Comparison of ENCODE assay signal across 9 cellular contexts in the genomic region with DNA sequence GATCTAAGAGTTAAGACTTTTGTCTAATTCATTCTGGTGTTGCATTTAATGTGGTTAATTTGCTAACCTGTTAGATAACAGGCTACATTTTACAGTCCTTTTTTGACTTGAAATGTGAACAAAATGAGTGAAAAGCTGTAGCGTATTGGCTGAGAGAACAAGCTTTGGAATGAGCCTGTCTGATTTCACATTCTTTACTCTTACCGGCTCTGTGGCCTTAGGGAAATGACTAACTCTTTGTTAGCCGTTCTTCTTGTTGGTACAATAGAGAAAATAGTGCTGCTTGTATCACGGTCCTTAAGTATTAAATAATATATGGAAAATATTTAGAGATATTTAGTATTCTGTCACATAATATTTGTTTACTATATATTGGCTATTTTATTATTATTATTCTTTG. TPM values are rescaled to one million over a fixed set of nuclear protein-coding genes. Genes with fewer than 3 reads are reported as not detected.
A peak's percentile ranks its signal among the peaks of the same experiment; 100 is the strongest.
DNase-seq lines count a peak whose midpoint lies in the region; ATAC-seq and TF ChIP-seq lines count a peak whose summit lies in the region.
"Had no signal": no experiment of that assay in that cellular context is flagged by ENCODE, and none has a peak within 500 bp of the region (broad histone marks: within the 10 kb centered on the region; RNA-seq: fewer than 3 reads in every experiment).

No MANE protein-coding gene starts in this region.

- no peaks in the 10 kb centered on the region for H3K9me3 ChIP-seq in SJCRH30 (replicated peaks)
- H3K9me3 ChIP-seq: gastroesophageal sphincter had no signal

- no peaks in the 10 kb centered on the region for H3K27me3 ChIP-seq in SJCRH30
- H3K27me3 ChIP-seq: gastroesophageal sphincter had no signal

- peaks cover 2% of the 10 kb centered on the region; the same call in 1 of the 2 replicates for H3K4me1 ChIP-seq in SJCRH30

- TF ChIP-seq CTCF in foreskin fibroblast (IDR thresholded peaks at IDR 0.05; ENCODE audit: low read depth, low read length) = no peak

- H3K9me3 Mint-ChIP-seq in activated naive CD8-positive, alpha-beta T cell (ENCODE audit: low read depth) = no peaks in the 10 kb centered on the region
- H3K9me3 Mint-ChIP-seq in activated naive CD8-positive, alpha-beta T cell treated with anti-CD3 and anti-CD28 coated beads for 36 hours = no peaks in the 10 kb centered on the region

- H3K36me3 ChIP-seq in SJCRH30 = no peaks in the 10 kb centered on the region
- H3K36me3 ChIP-seq: gastroesophageal sphincter had no signal

- no peak overlapping the region for H3K27ac Mint-ChIP-seq in activated naive CD8-positive, alpha-beta T cell
- H3K27ac Mint-ChIP-seq in activated naive CD8-positive, alpha-beta T cell treated with anti-CD3 and anti-CD28 coated beads for 36 hours = no peak overlapping the region

- H3K4me3 Mint-ChIP-seq in activated naive CD8-positive, alpha-beta T cell = peak overlapping the region; percentile 58
- no peak overlapping the region for H3K4me3 Mint-ChIP-seq in activated naive CD8-positive, alpha-beta T cell treated with anti-CD3 and anti-CD28 coated beads for 36 hours

- peaks cover 2% of the 10 kb centered on the region for H3K36me3 Mint-ChIP-seq in activated naive CD8-positive, alpha-beta T cell
- peaks cover 3% of the 10 kb centered on the region for H3K36me3 Mint-ChIP-seq in activated naive CD8-positive, alpha-beta T cell treated with anti-CD3 and anti-CD28 coated beads for 36 hours

- H3K27ac ChIP-seq in SJCRH30 = peak overlapping the region; percentile 4; the same call in 1 of the 2 replicates
- H3K27ac ChIP-seq: gastroesophageal sphincter had no signal

- DNase-seq in activated naive CD8-positive, alpha-beta T cell treated with anti-CD3 and anti-CD28 coated beads for 36 hours = no peak
- DNase-seq in SJCRH30 (peak in 1 of 2 experiments; percentile 55), foreskin fibroblast (peak; percentile 61 to 82), superior temporal gyrus (ENCODE audit: extremely low spot score) (peak; percentile 37), HUDEP-2 (lab: John Stamatoyannopoulos, UW; ENCODE audit: unreplicated experiment in 76 of 76) (no peak), C1 segment of cervical spinal cord (lab: John Stamatoyannopoulos, UW) (no peak)

- ATAC-seq in GM19023 (IDR thresholded peaks at IDR 0.05; ENCODE audit: unreplicated experiment) = no peak
- ATAC-seq: gastroesophageal sphincter had no signal

- H3K4me3 ChIP-seq in SJCRH30 (peak overlapping the region; percentile 93), foreskin fibroblast (ENCODE audit: low read depth in 1 of 2, low read length in 2 of 2) (peak overlapping the region; percentile 86 to 96)

- no peaks in the 10 kb centered on the region for H3K27me3 Mint-ChIP-seq in activated naive CD8-positive, alpha-beta T cell
- peaks cover 7% of the 10 kb centered on the region for H3K27me3 Mint-ChIP-seq in activated naive CD8-positive, alpha-beta T cell treated with anti-CD3 and anti-CD28 coated beads for 36 hours

- peaks cover 36% of the 10 kb centered on the region for H3K4me1 Mint-ChIP-seq in activated naive CD8-positive, alpha-beta T cell (ENCODE audit: low read depth)
- H3K4me1 Mint-ChIP-seq in activated naive CD8-positive, alpha-beta T cell treated with anti-CD3 and anti-CD28 coated beads for 36 hours = peaks cover 18% of the 10 kb centered on the region

RNA-seq across cellular contexts. Expression of a gene that starts 1.9 kb away (rescaled TPM):
- total RNA-seq in activated naive CD8-positive, alpha-beta T cell treated with anti-CD3 and anti-CD28 coated beads for 36 hours = 10 to 100 TPM; 39.7 to 42.7 TPM
- total RNA-seq in SJCRH30 (2014; rRNA removed; shearing (Covaris generic)) = 103 and 129 TPM in 2 replicates

RNA-seq across cellular contexts. Expression of a gene that starts 12.3 kb away (rescaled TPM):
- under 1 TPM in 1 of 2 experiments, not detected in 1; 0.04 TPM for total RNA-seq in activated naive CD8-positive, alpha-beta T cell treated with anti-CD3 and anti-CD28 coated beads for 36 hours
- total RNA-seq in SJCRH30 (2014; rRNA removed; shearing (Covaris generic)) = 45.1 and 46.7 TPM in 2 replicates

Comparison
In these comparisons a context has a peak if more than half of its experiments do, and no peak if none do; other contexts are left out.
1. DNase-seq: peak in foreskin fibroblast (2 of 2) and superior temporal gyrus (single experiment); none in activated naive CD8-positive, alpha-beta T cell treated with anti-CD3 and anti-CD28 coated beads for 36 hours (single experiment), HUDEP-2 (0 of 76) and C1 segment of cervical spinal cord (0 of 14).
2. RNA of a gene that starts 12.3 kb away (total RNA-seq): 45.1 to 46.7 TPM in SJCRH30; 0.04 TPM in activated naive CD8-positive, alpha-beta T cell treated with anti-CD3 and anti-CD28 coated beads for 36 hours; every median in the first group is over 10 times any median in the second.